Comparison of ENCODE assay signal across 1 cellular context in the genomic region with DNA sequence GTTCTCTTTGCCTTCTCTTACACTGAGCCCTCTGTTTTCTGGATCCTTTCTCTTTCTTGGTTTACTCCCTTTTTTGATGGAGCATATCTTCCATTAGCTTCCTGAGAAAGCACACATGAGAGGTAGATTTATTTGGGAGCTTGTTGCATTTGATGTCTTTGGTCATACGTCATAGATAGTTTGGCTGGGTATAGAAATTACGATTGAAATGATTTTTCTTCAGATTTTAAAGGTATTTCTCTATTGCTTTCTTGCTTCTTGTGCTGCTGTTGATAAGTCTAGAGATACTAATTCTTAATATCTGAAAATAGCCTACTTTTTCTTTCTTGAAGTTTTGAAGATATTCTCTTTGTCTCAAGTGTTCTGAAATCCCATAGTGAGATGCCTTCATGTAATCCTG.
TF ChIP-seq lines count a peak whose summit lies in the region.

No MANE protein-coding gene starts in this region.

TF ChIP-seq in K562, 482 proteins besides CTCF, POLR2A, EP300 and RAD21 (continued from another document):
- TF ChIP-seq, protein P1, sequence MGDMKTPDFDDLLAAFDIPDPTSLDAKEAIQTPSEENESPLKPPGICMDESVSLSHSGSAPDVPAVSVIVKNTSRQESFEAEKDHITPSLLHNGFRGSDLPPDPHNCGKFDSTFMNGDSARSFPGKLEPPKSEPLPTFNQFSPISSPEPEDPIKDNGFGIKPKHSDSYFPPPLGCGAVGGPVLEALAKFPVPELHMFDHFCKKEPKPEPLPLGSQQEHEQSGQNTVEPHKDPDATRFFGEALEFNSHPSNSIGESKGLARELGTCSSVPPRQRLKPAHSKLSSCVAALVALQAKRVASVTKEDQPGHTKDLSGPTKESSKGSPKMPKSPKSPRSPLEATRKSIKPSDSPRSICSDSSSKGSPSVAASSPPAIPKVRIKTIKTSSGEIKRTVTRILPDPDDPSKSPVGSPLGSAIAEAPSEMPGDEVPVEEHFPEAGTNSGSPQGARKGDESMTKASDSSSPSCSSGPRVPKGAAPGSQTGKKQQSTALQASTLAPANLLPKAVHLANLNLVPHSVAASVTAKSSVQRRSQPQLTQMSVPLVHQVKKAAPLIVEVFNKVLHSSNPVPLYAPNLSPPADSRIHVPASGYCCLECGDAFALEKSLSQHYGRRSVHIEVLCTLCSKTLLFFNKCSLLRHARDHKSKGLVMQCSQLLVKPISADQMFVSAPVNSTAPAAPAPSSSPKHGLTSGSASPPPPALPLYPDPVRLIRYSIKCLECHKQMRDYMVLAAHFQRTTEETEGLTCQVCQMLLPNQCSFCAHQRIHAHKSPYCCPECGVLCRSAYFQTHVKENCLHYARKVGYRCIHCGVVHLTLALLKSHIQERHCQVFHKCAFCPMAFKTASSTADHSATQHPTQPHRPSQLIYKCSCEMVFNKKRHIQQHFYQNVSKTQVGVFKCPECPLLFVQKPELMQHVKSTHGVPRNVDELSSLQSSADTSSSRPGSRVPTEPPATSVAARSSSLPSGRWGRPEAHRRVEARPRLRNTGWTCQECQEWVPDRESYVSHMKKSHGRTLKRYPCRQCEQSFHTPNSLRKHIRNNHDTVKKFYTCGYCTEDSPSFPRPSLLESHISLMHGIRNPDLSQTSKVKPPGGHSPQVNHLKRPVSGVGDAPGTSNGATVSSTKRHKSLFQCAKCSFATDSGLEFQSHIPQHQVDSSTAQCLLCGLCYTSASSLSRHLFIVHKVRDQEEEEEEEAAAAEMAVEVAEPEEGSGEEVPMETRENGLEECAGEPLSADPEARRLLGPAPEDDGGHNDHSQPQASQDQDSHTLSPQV (IDR thresholded peaks at IDR 0.05), result no peak
- TF ChIP-seq MTA1 (IDR thresholded peaks at IDR 0.05; ENCODE audit: borderline replicate concordance) (no peak), ZNF263 (CRISPR knock-in tag; IDR thresholded peaks at IDR 0.05; ENCODE audit: borderline replicate concordance) (no peak), ATF7 (IDR thresholded peaks at IDR 0.05) (0 out of 2 replicates have a peak, but pooled peaks have one; percentile 40), POLR2B (IDR thresholded peaks at IDR 0.05; ENCODE audit: low read depth, partially characterized antibody) (no peak), PTTG1 (tag; IDR thresholded peaks at IDR 0.05; ENCODE audit: low read depth) (no peak), CBX3 (IDR thresholded peaks at IDR 0.05; ENCODE audit: borderline replicate concordance in 1 of 2, low read length in 2 of 2) (peak in 1 of 2 experiments; percentile 63; a peak in 2 of 3 replicates), RBM17 (IDR thresholded peaks at IDR 0.05; ENCODE audit: borderline replicate concordance, low read depth, low read length) (no peak), CSDE1 (IDR thresholded peaks at IDR 0.05) (no peak), POLR3A (IDR thresholded peaks at IDR 0.05; ENCODE audit: borderline replicate concordance, extremely low read depth, insufficient read depth, insufficient read length) (no peak), ZNF165 (CRISPR knock-in tag; IDR thresholded peaks at IDR 0.05; ENCODE audit: borderline replicate concordance) (no peak), ZFP1 (CRISPR knock-in tag; IDR thresholded peaks at IDR 0.05) (peak; percentile 100), SREBF1 (IDR thresholded peaks at IDR 0.05; ENCODE audit: borderline replicate concordance, low read depth, low read length) (no peak), SMAD4 (CRISPR knock-in tag; conservative IDR thresholded peaks at IDR 0.05) (no peak), POLR2G (IDR thresholded peaks at IDR 0.05; ENCODE audit: low read depth, low read length) (no peak), CBFA2T3 (IDR thresholded peaks at IDR 0.05) (no peak), CBX5 (IDR thresholded peaks at IDR 0.05; ENCODE audit: borderline replicate concordance, low read depth) (0 out of 2 replicates have a peak, but pooled peaks have one; percentile 41), MYBL2 (IDR thresholded peaks at IDR 0.05; ENCODE audit: low read depth) (no peak), MYBL2 (CRISPR knock-in tag; IDR thresholded peaks at IDR 0.05; ENCODE audit: borderline replicate concordance) (no peak), TRIM28 (IDR thresholded peaks at IDR 0.05) (peak; percentile 94), MED1 (CRISPR knock-in tag; IDR thresholded peaks at IDR 0.05; ENCODE audit: borderline replicate concordance) (no peak), DPF2 (IDR thresholded peaks at IDR 0.05) (no peak), XRCC3 (IDR thresholded peaks at IDR 0.05) (no peak), ZC3H11A (IDR thresholded peaks at IDR 0.05; ENCODE audit: low read depth, low read length) (no peak), RFX5 (IDR thresholded peaks at IDR 0.05; ENCODE audit: low read depth, low read length) (no peak), GTF2A2 (tag; IDR thresholded peaks at IDR 0.05) (no peak), SAFB2 (IDR thresholded peaks at IDR 0.05; ENCODE audit: borderline replicate concordance, low read depth, low read length, severe bottlenecking) (no peak), CREM (IDR thresholded peaks at IDR 0.05; ENCODE audit: low read depth) (0 out of 2 replicates have a peak, but pooled peaks have one; percentile 7), SMAD3 (CRISPR knock-in tag; conservative IDR thresholded peaks at IDR 0.05) (no peak), SP1 (CRISPR knock-in tag; IDR thresholded peaks at IDR 0.05) (no peak), MECOM (CRISPR knock-in tag; IDR thresholded peaks at IDR 0.05) (no peak), ARID2 (IDR thresholded peaks at IDR 0.05) (no peak), RCOR1 (IDR thresholded peaks at IDR 0.05; ENCODE audit: borderline replicate concordance in 1 of 2, low read depth in 2 of 2, low read length in 2 of 2) (no peak), ADNP (tag; IDR thresholded peaks at IDR 0.05) (no peak), NCOA6 (IDR thresholded peaks at IDR 0.05) (no peak), CCNT2 (IDR thresholded peaks at IDR 0.05; ENCODE audit: borderline replicate concordance, extremely low read depth, insufficient read length, low read depth, low read length) (no peak)
- TF ChIP-seq, protein P2, sequence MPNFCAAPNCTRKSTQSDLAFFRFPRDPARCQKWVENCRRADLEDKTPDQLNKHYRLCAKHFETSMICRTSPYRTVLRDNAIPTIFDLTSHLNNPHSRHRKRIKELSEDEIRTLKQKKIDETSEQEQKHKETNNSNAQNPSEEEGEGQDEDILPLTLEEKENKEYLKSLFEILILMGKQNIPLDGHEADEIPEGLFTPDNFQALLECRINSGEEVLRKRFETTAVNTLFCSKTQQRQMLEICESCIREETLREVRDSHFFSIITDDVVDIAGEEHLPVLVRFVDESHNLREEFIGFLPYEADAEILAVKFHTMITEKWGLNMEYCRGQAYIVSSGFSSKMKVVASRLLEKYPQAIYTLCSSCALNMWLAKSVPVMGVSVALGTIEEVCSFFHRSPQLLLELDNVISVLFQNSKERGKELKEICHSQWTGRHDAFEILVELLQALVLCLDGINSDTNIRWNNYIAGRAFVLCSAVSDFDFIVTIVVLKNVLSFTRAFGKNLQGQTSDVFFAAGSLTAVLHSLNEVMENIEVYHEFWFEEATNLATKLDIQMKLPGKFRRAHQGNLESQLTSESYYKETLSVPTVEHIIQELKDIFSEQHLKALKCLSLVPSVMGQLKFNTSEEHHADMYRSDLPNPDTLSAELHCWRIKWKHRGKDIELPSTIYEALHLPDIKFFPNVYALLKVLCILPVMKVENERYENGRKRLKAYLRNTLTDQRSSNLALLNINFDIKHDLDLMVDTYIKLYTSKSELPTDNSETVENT (CRISPR knock-in tag; IDR thresholded peaks at IDR 0.05), result no peak
- TF ChIP-seq, protein P3, sequence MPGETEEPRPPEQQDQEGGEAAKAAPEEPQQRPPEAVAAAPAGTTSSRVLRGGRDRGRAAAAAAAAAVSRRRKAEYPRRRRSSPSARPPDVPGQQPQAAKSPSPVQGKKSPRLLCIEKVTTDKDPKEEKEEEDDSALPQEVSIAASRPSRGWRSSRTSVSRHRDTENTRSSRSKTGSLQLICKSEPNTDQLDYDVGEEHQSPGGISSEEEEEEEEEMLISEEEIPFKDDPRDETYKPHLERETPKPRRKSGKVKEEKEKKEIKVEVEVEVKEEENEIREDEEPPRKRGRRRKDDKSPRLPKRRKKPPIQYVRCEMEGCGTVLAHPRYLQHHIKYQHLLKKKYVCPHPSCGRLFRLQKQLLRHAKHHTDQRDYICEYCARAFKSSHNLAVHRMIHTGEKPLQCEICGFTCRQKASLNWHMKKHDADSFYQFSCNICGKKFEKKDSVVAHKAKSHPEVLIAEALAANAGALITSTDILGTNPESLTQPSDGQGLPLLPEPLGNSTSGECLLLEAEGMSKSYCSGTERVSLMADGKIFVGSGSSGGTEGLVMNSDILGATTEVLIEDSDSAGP (CRISPR knock-in tag; IDR thresholded peaks at IDR 0.05), result no peak
- TF ChIP-seq, protein P4, sequence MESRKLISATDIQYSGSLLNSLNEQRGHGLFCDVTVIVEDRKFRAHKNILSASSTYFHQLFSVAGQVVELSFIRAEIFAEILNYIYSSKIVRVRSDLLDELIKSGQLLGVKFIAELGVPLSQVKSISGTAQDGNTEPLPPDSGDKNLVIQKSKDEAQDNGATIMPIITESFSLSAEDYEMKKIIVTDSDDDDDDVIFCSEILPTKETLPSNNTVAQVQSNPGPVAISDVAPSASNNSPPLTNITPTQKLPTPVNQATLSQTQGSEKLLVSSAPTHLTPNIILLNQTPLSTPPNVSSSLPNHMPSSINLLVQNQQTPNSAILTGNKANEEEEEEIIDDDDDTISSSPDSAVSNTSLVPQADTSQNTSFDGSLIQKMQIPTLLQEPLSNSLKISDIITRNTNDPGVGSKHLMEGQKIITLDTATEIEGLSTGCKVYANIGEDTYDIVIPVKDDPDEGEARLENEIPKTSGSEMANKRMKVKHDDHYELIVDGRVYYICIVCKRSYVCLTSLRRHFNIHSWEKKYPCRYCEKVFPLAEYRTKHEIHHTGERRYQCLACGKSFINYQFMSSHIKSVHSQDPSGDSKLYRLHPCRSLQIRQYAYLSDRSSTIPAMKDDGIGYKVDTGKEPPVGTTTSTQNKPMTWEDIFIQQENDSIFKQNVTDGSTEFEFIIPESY (CRISPR knock-in tag; IDR thresholded peaks at IDR 0.05), result no peak
- TF ChIP-seq, protein P5, sequence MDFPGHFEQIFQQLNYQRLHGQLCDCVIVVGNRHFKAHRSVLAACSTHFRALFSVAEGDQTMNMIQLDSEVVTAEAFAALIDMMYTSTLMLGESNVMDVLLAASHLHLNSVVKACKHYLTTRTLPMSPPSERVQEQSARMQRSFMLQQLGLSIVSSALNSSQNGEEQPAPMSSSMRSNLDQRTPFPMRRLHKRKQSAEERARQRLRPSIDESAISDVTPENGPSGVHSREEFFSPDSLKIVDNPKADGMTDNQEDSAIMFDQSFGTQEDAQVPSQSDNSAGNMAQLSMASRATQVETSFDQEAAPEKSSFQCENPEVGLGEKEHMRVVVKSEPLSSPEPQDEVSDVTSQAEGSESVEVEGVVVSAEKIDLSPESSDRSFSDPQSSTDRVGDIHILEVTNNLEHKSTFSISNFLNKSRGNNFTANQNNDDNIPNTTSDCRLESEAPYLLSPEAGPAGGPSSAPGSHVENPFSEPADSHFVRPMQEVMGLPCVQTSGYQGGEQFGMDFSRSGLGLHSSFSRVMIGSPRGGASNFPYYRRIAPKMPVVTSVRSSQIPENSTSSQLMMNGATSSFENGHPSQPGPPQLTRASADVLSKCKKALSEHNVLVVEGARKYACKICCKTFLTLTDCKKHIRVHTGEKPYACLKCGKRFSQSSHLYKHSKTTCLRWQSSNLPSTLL (IDR thresholded peaks at IDR 0.05), result no peak
- TF ChIP-seq, protein P6, sequence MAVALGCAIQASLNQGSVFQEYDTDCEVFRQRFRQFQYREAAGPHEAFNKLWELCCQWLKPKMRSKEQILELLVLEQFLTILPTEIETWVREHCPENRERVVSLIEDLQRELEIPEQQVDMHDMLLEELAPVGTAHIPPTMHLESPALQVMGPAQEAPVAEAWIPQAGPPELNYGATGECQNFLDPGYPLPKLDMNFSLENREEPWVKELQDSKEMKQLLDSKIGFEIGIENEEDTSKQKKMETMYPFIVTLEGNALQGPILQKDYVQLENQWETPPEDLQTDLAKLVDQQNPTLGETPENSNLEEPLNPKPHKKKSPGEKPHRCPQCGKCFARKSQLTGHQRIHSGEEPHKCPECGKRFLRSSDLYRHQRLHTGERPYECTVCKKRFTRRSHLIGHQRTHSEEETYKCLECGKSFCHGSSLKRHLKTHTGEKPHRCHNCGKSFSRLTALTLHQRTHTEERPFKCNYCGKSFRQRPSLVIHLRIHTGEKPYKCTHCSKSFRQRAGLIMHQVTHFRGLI (CRISPR knock-in tag; IDR thresholded peaks at IDR 0.05), result no peak
- TF ChIP-seq, protein P7, sequence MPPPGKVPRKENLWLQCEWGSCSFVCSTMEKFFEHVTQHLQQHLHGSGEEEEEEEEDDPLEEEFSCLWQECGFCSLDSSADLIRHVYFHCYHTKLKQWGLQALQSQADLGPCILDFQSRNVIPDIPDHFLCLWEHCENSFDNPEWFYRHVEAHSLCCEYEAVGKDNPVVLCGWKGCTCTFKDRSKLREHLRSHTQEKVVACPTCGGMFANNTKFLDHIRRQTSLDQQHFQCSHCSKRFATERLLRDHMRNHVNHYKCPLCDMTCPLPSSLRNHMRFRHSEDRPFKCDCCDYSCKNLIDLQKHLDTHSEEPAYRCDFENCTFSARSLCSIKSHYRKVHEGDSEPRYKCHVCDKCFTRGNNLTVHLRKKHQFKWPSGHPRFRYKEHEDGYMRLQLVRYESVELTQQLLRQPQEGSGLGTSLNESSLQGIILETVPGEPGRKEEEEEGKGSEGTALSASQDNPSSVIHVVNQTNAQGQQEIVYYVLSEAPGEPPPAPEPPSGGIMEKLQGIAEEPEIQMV (tag; conservative IDR thresholded peaks at IDR 0.05; ENCODE audit: low read depth), result no peak
- TF ChIP-seq, protein P8, sequence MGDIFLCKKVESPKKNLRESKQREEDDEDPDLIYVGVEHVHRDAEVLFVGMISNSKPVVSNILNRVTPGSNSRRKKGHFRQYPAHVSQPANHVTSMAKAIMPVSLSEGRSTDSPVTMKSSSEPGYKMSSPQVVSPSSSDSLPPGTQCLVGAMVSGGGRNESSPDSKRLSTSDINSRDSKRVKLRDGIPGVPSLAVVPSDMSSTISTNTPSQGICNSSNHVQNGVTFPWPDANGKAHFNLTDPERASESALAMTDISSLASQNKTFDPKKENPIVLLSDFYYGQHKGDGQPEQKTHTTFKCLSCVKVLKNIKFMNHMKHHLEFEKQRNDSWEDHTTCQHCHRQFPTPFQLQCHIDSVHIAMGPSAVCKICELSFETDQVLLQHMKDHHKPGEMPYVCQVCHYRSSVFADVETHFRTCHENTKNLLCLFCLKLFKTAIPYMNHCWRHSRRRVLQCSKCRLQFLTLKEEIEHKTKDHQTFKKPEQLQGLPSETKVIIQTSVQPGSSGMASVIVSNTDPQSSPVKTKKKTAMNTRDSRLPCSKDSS (IDR thresholded peaks at IDR 0.05; ENCODE audit: low read depth, partially characterized antibody), result no peak
- TF ChIP-seq, protein P9, sequence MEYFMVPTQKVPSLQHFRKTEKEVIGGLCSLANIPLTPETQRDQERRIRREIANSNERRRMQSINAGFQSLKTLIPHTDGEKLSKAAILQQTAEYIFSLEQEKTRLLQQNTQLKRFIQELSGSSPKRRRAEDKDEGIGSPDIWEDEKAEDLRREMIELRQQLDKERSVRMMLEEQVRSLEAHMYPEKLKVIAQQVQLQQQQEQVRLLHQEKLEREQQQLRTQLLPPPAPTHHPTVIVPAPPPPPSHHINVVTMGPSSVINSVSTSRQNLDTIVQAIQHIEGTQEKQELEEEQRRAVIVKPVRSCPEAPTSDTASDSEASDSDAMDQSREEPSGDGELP (CRISPR knock-in tag; IDR thresholded peaks at IDR 0.05; ENCODE audit: borderline replicate concordance), result no peak
